18 cellular contexts compared by ENCODE assay signal in the genomic region with DNA sequence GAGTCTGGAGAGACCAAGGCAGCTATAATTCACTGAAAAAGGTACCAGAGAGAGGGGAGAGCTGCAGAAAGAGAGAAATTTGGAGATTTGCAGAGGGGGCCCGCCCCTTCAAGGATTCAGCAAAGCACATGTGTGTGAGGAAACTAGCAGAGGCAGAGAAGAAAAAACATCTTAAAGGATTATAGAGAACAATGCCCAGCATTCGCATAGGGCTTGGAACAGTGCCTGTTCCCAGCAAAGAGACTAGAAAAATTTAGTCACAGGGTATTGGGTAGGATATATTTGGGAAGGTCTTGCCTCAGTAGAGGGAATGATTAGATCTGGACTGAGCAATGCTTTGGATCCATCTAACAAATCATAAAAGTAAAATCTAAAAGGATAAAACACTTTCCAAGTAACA. TPM values are rescaled to one million over a fixed set of nuclear protein-coding genes. Genes with fewer than 3 reads are reported as not detected.
DNase-seq lines count a peak whose midpoint lies in the region; TF ChIP-seq lines count a peak whose summit lies in the region.
"Had no signal": no experiment of that assay in that cellular context is flagged by ENCODE, and none has a peak within 500 bp of the region (broad histone marks: within the 10 kb centered on the region; RNA-seq: fewer than 3 reads in every experiment).

No MANE protein-coding gene starts in this region.

- H3K27ac ChIP-seq in endodermal cell (ENCODE audit: low read depth, low read length), result no peak overlapping the region

- no peaks in the 10 kb centered on the region for H3K9me3 ChIP-seq in NT2/D1 (ENCODE audit: insufficient read depth, low read length)
- peaks cover 28% of the 10 kb centered on the region for H3K9me3 ChIP-seq in endodermal cell (ENCODE audit: control insufficient read depth, low read length)

- H3K4me3 ChIP-seq in NT2/D1 (ENCODE audit: insufficient read length, low read depth) (no peak overlapping the region), endodermal cell (ENCODE audit: low read length) (no peak overlapping the region)

- H3K4me3 Mint-ChIP-seq in endodermal cell (no peak overlapping the region), progenitor cell of endocrine pancreas (ENCODE audit: low read depth) (no peak overlapping the region)
- H3K4me3 Mint-ChIP-seq in activated CD4-positive, alpha-beta T cell treated with anti-CD3 and anti-CD28 coated beads, Interleukin-2, amount 10 ng/mL, durations not matched to agents 7 days and 5 days, result no peak overlapping the region
- H3K4me3 Mint-ChIP-seq: B cell; CD4-positive, alpha-beta memory T cell had no signal

- H3K4me1 ChIP-seq in NT2/D1 (ENCODE audit: insufficient read depth, insufficient read length), result no peaks in the 10 kb centered on the region
- no peaks in the 10 kb centered on the region for H3K4me1 ChIP-seq in endodermal cell (ENCODE audit: control insufficient read depth, insufficient read depth, low read length)

- H3K27ac Mint-ChIP-seq in endodermal cell (peak overlapping the region; percentile 28), progenitor cell of endocrine pancreas (peak overlapping the region; percentile 2)
- H3K27ac Mint-ChIP-seq in activated CD4-positive, alpha-beta T cell treated with anti-CD3 and anti-CD28 coated beads, Interleukin-2, amount 10 ng/mL, durations not matched to agents 7 days and 5 days, result no peak overlapping the region
- H3K27ac Mint-ChIP-seq: B cell had no signal

- no peak overlapping the region for H3K9ac ChIP-seq in NT2/D1 (ENCODE audit: insufficient read length, low read depth)
- no peak overlapping the region for H3K9ac ChIP-seq in endodermal cell (ENCODE audit: extremely low read depth, low read length, poor library complexity, severe bottlenecking)

- H3K36me3 Mint-ChIP-seq in endodermal cell (ENCODE audit: low read depth) (peaks cover 66% of the 10 kb centered on the region), progenitor cell of endocrine pancreas (ENCODE audit: insufficient read depth) (peaks cover 35% of the 10 kb centered on the region)
- H3K36me3 Mint-ChIP-seq in activated CD4-positive, alpha-beta T cell treated with anti-CD3 and anti-CD28 coated beads, Interleukin-2, amount 10 ng/mL, durations not matched to agents 7 days and 5 days (ENCODE audit: low read depth), result peaks cover 59% of the 10 kb centered on the region

- H3K4me1 Mint-ChIP-seq in endodermal cell (peaks cover 8% of the 10 kb centered on the region), progenitor cell of endocrine pancreas (ENCODE audit: low read depth) (no peaks in the 10 kb centered on the region)
- H3K4me1 Mint-ChIP-seq in activated CD4-positive, alpha-beta T cell treated with anti-CD3 and anti-CD28 coated beads, Interleukin-2, amount 10 ng/mL, durations not matched to agents 7 days and 5 days, result peaks cover 5% of the 10 kb centered on the region
- H3K4me1 Mint-ChIP-seq: B cell had no signal

- H3K27me3 ChIP-seq in NT2/D1 (ENCODE audit: insufficient read depth, insufficient read length) (no peaks in the 10 kb centered on the region), endodermal cell (ENCODE audit: control insufficient read depth, insufficient read depth, low read length, poor library complexity, severe bottlenecking) (no peaks in the 10 kb centered on the region)

- no peak for TF ChIP-seq CTCF in endodermal cell (conservative IDR thresholded peaks at IDR 0.05)
- TF ChIP-seq CTCF in progenitor cell of endocrine pancreas (IDR thresholded peaks at IDR 0.05; ENCODE audit: unreplicated experiment), result no peak

- peaks cover 43% of the 10 kb centered on the region for H3K36me3 ChIP-seq in NT2/D1 (ENCODE audit: insufficient read depth, insufficient read length, low read length)
- peaks cover 81% of the 10 kb centered on the region for H3K36me3 ChIP-seq in endodermal cell (ENCODE audit: control insufficient read depth, insufficient read depth, low read length)

- CTCF ChIA-PET in activated CD4-positive, alpha-beta T cell treated with anti-CD3 and anti-CD28 coated beads, Interleukin-2, amount 10 ng/mL, durations not matched to agents 7 days and 5 days (lab: Charles Lee), result interaction anchor here (0.9 kb wide), 1 partner anchor 15 kb away, joined by 3 read pairs; no protein-coding TSS in a partner anchor

- H3K27me3 Mint-ChIP-seq in endodermal cell (ENCODE audit: insufficient read depth), result no peaks in the 10 kb centered on the region
- H3K27me3 Mint-ChIP-seq in progenitor cell of endocrine pancreas, result no peaks in the 10 kb centered on the region
- no peaks in the 10 kb centered on the region for H3K27me3 Mint-ChIP-seq in activated CD4-positive, alpha-beta T cell treated with anti-CD3 and anti-CD28 coated beads, Interleukin-2, amount 10 ng/mL, durations not matched to agents 7 days and 5 days
- H3K27me3 Mint-ChIP-seq: B cell; CD4-positive, alpha-beta memory T cell had no signal

- 87 to 96% methylated on average over 2 of the region's 2 CpGs for WGBS in endodermal cell (ENCODE audit: insufficient coverage in 1 of 2, insufficient read length in 1 of 2), 2 experiments

- peak; percentile 12 for DNase-seq in COLO829 (ENCODE audit: low spot score)
- peak; percentile 9 for DNase-seq in NT2/D1 (ENCODE audit: low read depth, low spot score)
- no peak for DNase-seq in endodermal cell
- no peak for DNase-seq in progenitor cell of endocrine pancreas (ENCODE audit: low spot score, unreplicated experiment)
- DNase-seq in nucleus accumbens (lab: John Stamatoyannopoulos, UW), result no peak
- DNase-seq in activated CD4-positive, alpha-beta T cell treated with anti-CD3 and anti-CD28 coated beads, Interleukin-2, amount 10 ng/mL, durations not matched to agents 7 days and 5 days, result no peak
- DNase-seq in activated CD4-positive, alpha-beta T cell treated with anti-CD3 and anti-CD28 coated beads for 1 hour, result no peak
- DNase-seq: ACHN; CD4-positive, alpha-beta memory T cell; DMS 273 treated with DMSO at 0.1 percent for 48 hours; IMR-90; Kasumi-1; NCI-H1417; NCI-H1930; NCI-H2171; NCI-H82; SIG-M5 had no signal

- POLR2A ChIA-PET in activated CD4-positive, alpha-beta T cell treated with anti-CD3 and anti-CD28 coated beads, Interleukin-2, amount 10 ng/mL, durations not matched to agents 7 days and 5 days (lab: Charles Lee), result no interaction called here

- H3K9me3 Mint-ChIP-seq in endodermal cell (peaks cover 18% of the 10 kb centered on the region), progenitor cell of endocrine pancreas (ENCODE audit: low read depth) (peaks cover 19% of the 10 kb centered on the region)
- H3K9me3 Mint-ChIP-seq in activated CD4-positive, alpha-beta T cell treated with anti-CD3 and anti-CD28 coated beads, Interleukin-2, amount 10 ng/mL, durations not matched to agents 7 days and 5 days, result peaks cover 14% of the 10 kb centered on the region

RNA-seq across cellular contexts. Expression of a gene that starts 44.0 kb away (rescaled TPM):
- total RNA-seq in endodermal cell (10 to 100 TPM; 86.2 to 98.5 TPM), progenitor cell of endocrine pancreas (74.3 and 96.2 TPM in 2 replicates)
- 56.8 TPM for polyA plus RNA-seq in endodermal cell (2013, experiment 1 of 2)
- 54.6 TPM for polyA plus RNA-seq in endodermal cell (2013, experiment 2 of 2)
- 10 to 100 TPM; 65.9 to 66.0 TPM for total RNA-seq in activated CD4-positive, alpha-beta T cell treated with anti-CD3 and anti-CD28 coated beads, Interleukin-2, amount 10 ng/mL, durations not matched to agents 7 days and 5 days

Comparison
In these comparisons a context has a peak if more than half of its experiments do, and no peak if none do; other contexts are left out.
1. DNase-seq: peak in COLO829 (single experiment) and NT2/D1 (single experiment); none in endodermal cell (single experiment), progenitor cell of endocrine pancreas (single experiment), nucleus accumbens (0 of 56), activated CD4-positive, alpha-beta T cell treated with anti-CD3 and anti-CD28 coated beads, Interleukin-2, amount 10 ng/mL, durations not matched to agents 7 days and 5 days (single experiment) and activated CD4-positive, alpha-beta T cell treated with anti-CD3 and anti-CD28 coated beads for 1 hour (single experiment).